1 cellular context compared by ENCODE assay signal in the genomic region with DNA sequence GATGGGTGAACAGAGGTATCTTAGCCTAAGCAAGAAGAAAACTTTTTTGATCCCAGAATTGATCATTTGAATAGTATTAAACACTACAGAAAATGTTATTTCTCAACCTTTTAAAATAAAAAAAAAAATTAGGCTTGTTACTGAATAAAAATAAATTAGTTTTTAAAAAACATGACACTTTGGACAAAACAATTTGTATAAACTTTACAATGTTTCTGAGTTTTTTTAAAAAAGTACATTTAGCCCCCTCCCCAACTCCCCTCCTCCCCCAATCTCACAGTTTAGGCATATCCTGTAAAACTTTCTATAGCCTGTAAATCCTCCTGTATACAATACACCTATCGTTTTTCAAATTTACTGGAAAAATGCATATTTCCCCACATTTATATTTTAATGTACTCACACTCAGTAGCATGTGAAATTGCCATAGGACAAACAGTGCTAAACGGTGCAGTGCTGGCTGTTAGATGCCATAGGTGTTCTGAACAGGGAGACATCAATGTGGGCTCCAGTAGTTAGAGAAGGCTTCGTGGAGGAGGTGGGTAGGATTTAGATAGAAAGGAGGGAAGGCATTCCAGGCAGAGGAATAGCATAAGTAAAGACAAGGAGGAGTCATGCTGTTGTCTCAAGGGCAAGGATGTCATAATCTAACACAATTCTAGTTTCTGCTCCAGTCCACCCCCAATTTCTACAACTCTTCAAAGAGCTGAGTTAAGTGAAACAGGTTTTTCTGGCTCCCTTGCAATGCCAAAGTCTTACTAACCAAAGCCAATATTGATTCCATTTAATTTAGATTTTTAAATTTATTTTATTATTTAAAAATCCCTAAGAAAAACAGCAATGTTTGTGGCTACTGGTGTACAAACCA.
TF ChIP-seq lines count a peak whose summit lies in the region.

No MANE protein-coding gene starts in this region.

TF ChIP-seq in GM23338, 12 proteins besides CTCF, POLR2A, EP300 and RAD21:
- TF ChIP-seq, protein P1, sequence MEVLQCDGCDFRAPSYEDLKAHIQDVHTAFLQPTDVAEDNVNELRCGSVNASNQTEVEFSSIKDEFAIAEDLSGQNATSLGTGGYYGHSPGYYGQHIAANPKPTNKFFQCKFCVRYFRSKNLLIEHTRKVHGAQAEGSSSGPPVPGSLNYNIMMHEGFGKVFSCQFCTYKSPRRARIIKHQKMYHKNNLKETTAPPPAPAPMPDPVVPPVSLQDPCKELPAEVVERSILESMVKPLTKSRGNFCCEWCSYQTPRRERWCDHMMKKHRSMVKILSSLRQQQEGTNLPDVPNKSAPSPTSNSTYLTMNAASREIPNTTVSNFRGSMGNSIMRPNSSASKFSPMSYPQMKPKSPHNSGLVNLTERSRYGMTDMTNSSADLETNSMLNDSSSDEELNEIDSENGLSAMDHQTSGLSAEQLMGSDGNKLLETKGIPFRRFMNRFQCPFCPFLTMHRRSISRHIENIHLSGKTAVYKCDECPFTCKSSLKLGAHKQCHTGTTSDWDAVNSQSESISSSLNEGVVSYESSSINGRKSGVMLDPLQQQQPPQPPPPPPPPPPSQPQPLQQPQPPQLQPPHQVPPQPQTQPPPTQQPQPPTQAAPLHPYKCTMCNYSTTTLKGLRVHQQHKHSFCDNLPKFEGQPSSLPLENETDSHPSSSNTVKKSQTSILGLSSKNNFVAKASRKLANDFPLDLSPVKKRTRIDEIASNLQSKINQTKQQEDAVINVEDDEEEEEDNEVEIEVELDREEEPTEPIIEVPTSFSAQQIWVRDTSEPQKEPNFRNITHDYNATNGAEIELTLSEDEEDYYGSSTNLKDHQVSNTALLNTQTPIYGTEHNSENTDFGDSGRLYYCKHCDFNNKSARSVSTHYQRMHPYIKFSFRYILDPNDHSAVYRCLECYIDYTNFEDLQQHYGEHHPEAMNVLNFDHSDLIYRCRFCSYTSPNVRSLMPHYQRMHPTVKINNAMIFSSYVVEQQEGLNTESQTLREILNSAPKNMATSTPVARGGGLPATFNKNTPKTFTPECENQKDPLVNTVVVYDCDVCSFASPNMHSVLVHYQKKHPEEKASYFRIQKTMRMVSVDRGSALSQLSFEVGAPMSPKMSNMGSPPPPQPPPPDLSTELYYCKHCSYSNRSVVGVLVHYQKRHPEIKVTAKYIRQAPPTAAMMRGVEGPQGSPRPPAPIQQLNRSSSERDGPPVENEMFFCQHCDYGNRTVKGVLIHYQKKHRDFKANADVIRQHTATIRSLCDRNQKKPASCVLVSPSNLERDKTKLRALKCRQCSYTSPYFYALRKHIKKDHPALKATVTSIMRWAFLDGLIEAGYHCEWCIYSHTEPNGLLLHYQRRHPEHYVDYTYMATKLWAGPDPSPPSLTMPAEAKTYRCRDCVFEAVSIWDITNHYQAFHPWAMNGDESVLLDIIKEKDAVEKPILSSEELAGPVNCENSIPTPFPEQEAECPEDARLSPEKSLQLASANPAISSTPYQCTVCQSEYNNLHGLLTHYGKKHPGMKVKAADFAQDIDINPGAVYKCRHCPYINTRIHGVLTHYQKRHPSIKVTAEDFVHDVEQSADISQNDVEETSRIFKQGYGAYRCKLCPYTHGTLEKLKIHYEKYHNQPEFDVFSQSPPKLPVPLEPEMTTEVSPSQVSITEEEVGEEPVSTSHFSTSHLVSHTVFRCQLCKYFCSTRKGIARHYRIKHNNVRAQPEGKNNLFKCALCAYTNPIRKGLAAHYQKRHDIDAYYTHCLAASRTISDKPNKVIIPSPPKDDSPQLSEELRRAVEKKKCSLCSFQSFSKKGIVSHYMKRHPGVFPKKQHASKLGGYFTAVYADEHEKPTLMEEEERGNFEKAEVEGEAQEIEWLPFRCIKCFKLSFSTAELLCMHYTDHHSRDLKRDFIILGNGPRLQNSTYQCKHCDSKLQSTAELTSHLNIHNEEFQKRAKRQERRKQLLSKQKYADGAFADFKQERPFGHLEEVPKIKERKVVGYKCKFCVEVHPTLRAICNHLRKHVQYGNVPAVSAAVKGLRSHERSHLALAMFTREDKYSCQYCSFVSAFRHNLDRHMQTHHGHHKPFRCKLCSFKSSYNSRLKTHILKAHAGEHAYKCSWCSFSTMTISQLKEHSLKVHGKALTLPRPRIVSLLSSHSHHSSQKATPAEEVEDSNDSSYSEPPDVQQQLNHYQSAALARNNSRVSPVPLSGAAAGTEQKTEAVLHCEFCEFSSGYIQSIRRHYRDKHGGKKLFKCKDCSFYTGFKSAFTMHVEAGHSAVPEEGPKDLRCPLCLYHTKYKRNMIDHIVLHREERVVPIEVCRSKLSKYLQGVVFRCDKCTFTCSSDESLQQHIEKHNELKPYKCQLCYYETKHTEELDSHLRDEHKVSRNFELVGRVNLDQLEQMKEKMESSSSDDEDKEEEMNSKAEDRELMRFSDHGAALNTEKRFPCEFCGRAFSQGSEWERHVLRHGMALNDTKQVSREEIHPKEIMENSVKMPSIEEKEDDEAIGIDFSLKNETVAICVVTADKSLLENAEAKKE (CRISPR knock-in tag; IDR thresholded peaks at IDR 0.05): no peak
- no peak for TF ChIP-seq JUNB (IDR thresholded peaks at IDR 0.05; ENCODE audit: unreplicated experiment)
- no peak for TF ChIP-seq CREB1 (CRISPR knock-in tag; IDR thresholded peaks at IDR 0.05; ENCODE audit: low read depth)
- TF ChIP-seq NANOG (IDR thresholded peaks at IDR 0.05; ENCODE audit: borderline replicate concordance): no peak
- no peak for TF ChIP-seq ZNF331 (CRISPR knock-in tag; IDR thresholded peaks at IDR 0.05; ENCODE audit: low read depth)
- TF ChIP-seq, protein P2, sequence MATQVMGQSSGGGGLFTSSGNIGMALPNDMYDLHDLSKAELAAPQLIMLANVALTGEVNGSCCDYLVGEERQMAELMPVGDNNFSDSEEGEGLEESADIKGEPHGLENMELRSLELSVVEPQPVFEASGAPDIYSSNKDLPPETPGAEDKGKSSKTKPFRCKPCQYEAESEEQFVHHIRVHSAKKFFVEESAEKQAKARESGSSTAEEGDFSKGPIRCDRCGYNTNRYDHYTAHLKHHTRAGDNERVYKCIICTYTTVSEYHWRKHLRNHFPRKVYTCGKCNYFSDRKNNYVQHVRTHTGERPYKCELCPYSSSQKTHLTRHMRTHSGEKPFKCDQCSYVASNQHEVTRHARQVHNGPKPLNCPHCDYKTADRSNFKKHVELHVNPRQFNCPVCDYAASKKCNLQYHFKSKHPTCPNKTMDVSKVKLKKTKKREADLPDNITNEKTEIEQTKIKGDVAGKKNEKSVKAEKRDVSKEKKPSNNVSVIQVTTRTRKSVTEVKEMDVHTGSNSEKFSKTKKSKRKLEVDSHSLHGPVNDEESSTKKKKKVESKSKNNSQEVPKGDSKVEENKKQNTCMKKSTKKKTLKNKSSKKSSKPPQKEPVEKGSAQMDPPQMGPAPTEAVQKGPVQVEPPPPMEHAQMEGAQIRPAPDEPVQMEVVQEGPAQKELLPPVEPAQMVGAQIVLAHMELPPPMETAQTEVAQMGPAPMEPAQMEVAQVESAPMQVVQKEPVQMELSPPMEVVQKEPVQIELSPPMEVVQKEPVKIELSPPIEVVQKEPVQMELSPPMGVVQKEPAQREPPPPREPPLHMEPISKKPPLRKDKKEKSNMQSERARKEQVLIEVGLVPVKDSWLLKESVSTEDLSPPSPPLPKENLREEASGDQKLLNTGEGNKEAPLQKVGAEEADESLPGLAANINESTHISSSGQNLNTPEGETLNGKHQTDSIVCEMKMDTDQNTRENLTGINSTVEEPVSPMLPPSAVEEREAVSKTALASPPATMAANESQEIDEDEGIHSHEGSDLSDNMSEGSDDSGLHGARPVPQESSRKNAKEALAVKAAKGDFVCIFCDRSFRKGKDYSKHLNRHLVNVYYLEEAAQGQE (IDR thresholded peaks at IDR 0.05; ENCODE audit: unreplicated experiment): no peak
- TF ChIP-seq EZH2 (IDR thresholded peaks at IDR 0.05; ENCODE audit: low read depth, unreplicated experiment): no peak
TF ChIP-seq in GM23338: peak in this region for 0.
